ENCODE assay signal across 8 cellular contexts in the genomic region with DNA sequence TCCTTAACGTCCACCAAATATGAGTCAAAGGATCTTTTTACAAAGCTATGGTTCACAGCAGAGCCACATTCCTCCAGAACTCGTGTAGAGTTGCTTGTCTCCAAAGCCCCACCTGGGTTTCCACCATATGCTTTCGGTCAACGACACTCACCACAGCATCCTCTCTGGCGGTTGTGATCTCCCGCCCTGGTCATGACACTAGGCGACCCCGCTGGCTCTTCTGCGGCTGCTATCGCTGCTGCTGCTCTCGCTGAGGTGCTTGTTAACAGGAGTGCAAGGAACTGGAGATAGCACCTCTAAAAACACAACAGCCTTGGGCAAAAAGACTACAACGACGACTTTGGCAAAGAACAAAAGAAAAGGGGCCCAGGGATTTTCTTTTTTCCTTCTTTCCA. TPM values are rescaled to one million over a fixed set of nuclear protein-coding genes. Genes with fewer than 3 reads are reported as not detected.
DNase-seq lines count a peak whose midpoint lies in the region; ATAC-seq, FAIRE-seq and TF ChIP-seq lines count a peak whose summit lies in the region.

No MANE protein-coding gene starts in this region.

- no peak for FAIRE-seq in bronchial epithelial cell (lab: Jason Lieb, UNC)

- H3K36me3 ChIP-seq in SJCRH30 (no peaks in the 10 kb centered on the region), bronchial epithelial cell (ENCODE audit: control insufficient read depth, insufficient read depth, low read length) (no peaks in the 10 kb centered on the region)

- H3K27me3 ChIP-seq in SJCRH30 (0 out of 2 replicates have a peak, but pooled peaks cover 2% of the 10 kb centered on the region), bronchial epithelial cell (ENCODE audit: control insufficient read depth, insufficient read depth, low read length) (no peaks in the 10 kb centered on the region)

- TF ChIP-seq CTCF in bronchial epithelial cell (IDR thresholded peaks at IDR 0.05; ENCODE audit: insufficient read depth, low read length, severe bottlenecking): no peak

- H3K27ac ChIP-seq in SJCRH30: peak overlapping the region; percentile 43

- ATAC-seq in HG02571 (IDR thresholded peaks at IDR 0.05; ENCODE audit: unreplicated experiment) (peak; percentile 27), HG03565 (IDR thresholded peaks at IDR 0.05; ENCODE audit: unreplicated experiment) (no peak)

- H3K4me3 ChIP-seq in SJCRH30 (peak overlapping the region; percentile 69), bronchial epithelial cell (ENCODE audit: low read depth, low read length) (peak overlapping the region; percentile 43)

- DNase-seq in CMK (ENCODE audit: low read depth) (peak; percentile 72), SJCRH30 (peak; percentile 76 to 84), bronchial epithelial cell (ENCODE audit: low read depth) (no peak), left kidney (ENCODE audit: low read depth, low spot score) (peak; percentile 71), COR-L47 (lab: John Stamatoyannopoulos, UW) (no peak)
- peak; percentile 40 for DNase-seq in stimulated activated CD8-positive, alpha-beta memory T cell treated with anti-CD3 and anti-CD28 coated beads, Interleukin-4, amount 100 ng/mL, for 48 hours

- H3K4me1 ChIP-seq in SJCRH30: peaks cover 7% of the 10 kb centered on the region

- H3K9me3 ChIP-seq in SJCRH30 (replicated peaks): no peaks in the 10 kb centered on the region

RNA-seq across cellular contexts. Expression of a gene that starts 0.3 kb away (rescaled TPM):
- 44.9 and 48.3 TPM in 2 replicates for total RNA-seq in SJCRH30 (2014; rRNA removed; shearing (Covaris generic))
- total RNA-seq in bronchial epithelial cell: 1.0 and 1.1 TPM in 2 replicates

Comparison
In these comparisons a context has a peak if more than half of its experiments do, and no peak if none do; other contexts are left out.
1. DNase-seq: peak in CMK (single experiment), SJCRH30 (2 of 2), left kidney (single experiment) and stimulated activated CD8-positive, alpha-beta memory T cell treated with anti-CD3 and anti-CD28 coated beads, Interleukin-4, amount 100 ng/mL, for 48 hours (single experiment); none in bronchial epithelial cell (single experiment) and COR-L47 (single experiment).
2. RNA of a gene that starts 0.3 kb away (total RNA-seq): 44.9 to 48.3 TPM in SJCRH30; 1.0 to 1.1 TPM in bronchial epithelial cell; every median in the first group is over 10 times any median in the second.